ENCODE assay signal across 18 cellular contexts in genomic region chr9:118962426-118962825, GRCh38.
DNase-seq lines count a peak whose midpoint lies in the region; ATAC-seq and TF ChIP-seq lines count a peak whose summit lies in the region.
"Had no signal": no experiment of that assay in that cellular context is flagged by ENCODE, and none has a peak within 500 bp of the region (broad histone marks: within the 10 kb centered on the region; RNA-seq: fewer than 3 reads in every experiment).

No MANE protein-coding gene starts in this region.

- H3K4me3 Mint-ChIP-seq in endodermal cell (no peak overlapping the region), neural progenitor cell (no peak overlapping the region)
- H3K4me3 Mint-ChIP-seq: naive thymus-derived CD8-positive, alpha-beta T cell had no signal

- no peak overlapping the region for H4K8ac ChIP-seq in IMR-90 (ENCODE audit: low read depth in 2 of 2, low read length in 2 of 2)

- TF ChIP-seq CTCF in IMR-90 (conservative IDR thresholded peaks at IDR 0.05; ENCODE audit: low read depth, low read length) = no peak
- no peak for TF ChIP-seq CTCF in endodermal cell (conservative IDR thresholded peaks at IDR 0.05)
- TF ChIP-seq CTCF in neural progenitor cell (IDR thresholded peaks at IDR 0.05) = no peak

- H3K4me1 ChIP-seq in IMR-90 (ENCODE audit: control insufficient read depth, insufficient read depth, low read length) = no peaks in the 10 kb centered on the region
- peaks cover 6% of the 10 kb centered on the region for H3K4me1 ChIP-seq in endodermal cell (ENCODE audit: control insufficient read depth, insufficient read depth, low read length)
- H3K4me1 ChIP-seq in neural progenitor cell = no peaks in the 10 kb centered on the region
- H3K4me1 ChIP-seq: vagina had no signal

- POLR2A ChIA-PET in IMR-90 (lab: Charles Lee; ENCODE audit: unreplicated experiment) = no interaction called here

- H3K23ac ChIP-seq in IMR-90 (ENCODE audit: low read depth, low read length) = no peak overlapping the region

- H2BK5ac ChIP-seq in IMR-90 (ENCODE audit: low read depth, low read length, poor library complexity, severe bottlenecking) = no peak overlapping the region

- H3K4me2 ChIP-seq in IMR-90 (ENCODE audit: low read depth, low read length) = no peak overlapping the region
- no peak overlapping the region for H3K4me2 ChIP-seq in neural progenitor cell

- peaks cover 4% of the 10 kb centered on the region for H3K4me1 Mint-ChIP-seq in endodermal cell
- peaks cover 27% of the 10 kb centered on the region for H3K4me1 Mint-ChIP-seq in neural progenitor cell
- H3K4me1 Mint-ChIP-seq: naive thymus-derived CD8-positive, alpha-beta T cell had no signal

- H3K36me3 Mint-ChIP-seq in endodermal cell (ENCODE audit: low read depth) (no peaks in the 10 kb centered on the region), neural progenitor cell (no peaks in the 10 kb centered on the region)
- H3K36me3 Mint-ChIP-seq: naive thymus-derived CD8-positive, alpha-beta T cell had no signal

- H3K18ac ChIP-seq in IMR-90 (ENCODE audit: low read depth, low read length) = no peak overlapping the region

- DNase-seq in Ammon's horn (ENCODE audit: low spot score) (peak; percentile 12), IMR-90 (no peak), endodermal cell (no peak), neural progenitor cell (ENCODE audit: low spot score) (no peak), NCI-H510A treated with DMSO at 0.1 percent for 48 hours (lab: John Stamatoyannopoulos, UW) (no peak), MV-4-11 (lab: John Stamatoyannopoulos, UW) (no peak), ecto neural progenitor cell (ENCODE audit: low spot score) (no peak), amniotic stem cell (lab: John Stamatoyannopoulos, UW) (no peak)
- DNase-seq: activated CD4-positive, alpha-beta T cell treated with anti-CD3 and anti-CD28 coated beads for 48 hours; activated naive CD4-positive, alpha-beta T cell treated with anti-CD3 and anti-CD28 coated beads, Interleukin-2, amount 50 U/mL, for 16 hours; activated T-cell treated with anti-CD3 and anti-CD28 coated beads for 4 hours; naive thymus-derived CD8-positive, alpha-beta T cell; NCI-H1694; NCI-H524 treated with DMSO at 0.1 percent for 48 hours; OCI-M1; retina had no signal

- CTCF ChIA-PET in IMR-90 (lab: Yijun Ruan, JAX) = no interaction called here

- H3K9ac ChIP-seq in IMR-90 (ENCODE audit: low read depth, low read length) (no peak overlapping the region), endodermal cell (ENCODE audit: extremely low read depth, low read length, poor library complexity, severe bottlenecking) (no peak overlapping the region), neural progenitor cell (no peak overlapping the region)

- H2BK15ac ChIP-seq in IMR-90 (ENCODE audit: low read depth, low read length) = no peak overlapping the region

- H2AFZ ChIP-seq in IMR-90 (replicated peaks; ENCODE audit: low read length, poor library complexity) = no peak overlapping the region
- H2AFZ ChIP-seq in neural progenitor cell (replicated peaks) = no peak overlapping the region

- dilution Hi-C loops in IMR-90 (cut with HindIII; ENCODE audit: low sequenced_read_pairs, unreplicated experiment) = no loop called here

- in situ Hi-C loops in IMR-90 (cut with MboI; ENCODE audit: low sequenced_read_pairs) = no loop called here

- H3K79me1 ChIP-seq in IMR-90 (ENCODE audit: low read depth in 1 of 2, low read length in 2 of 2) = no peaks in the 10 kb centered on the region

- H4K5ac ChIP-seq in IMR-90 (ENCODE audit: low read depth, low read length) = no peak overlapping the region

- no peak overlapping the region for H2AK5ac ChIP-seq in IMR-90 (ENCODE audit: low read depth, low read length)

- no peak overlapping the region for H2BK20ac ChIP-seq in IMR-90 (ENCODE audit: low read depth, low read length)

- BruUV-seq in IMR-90 (replicated peaks; lab: Mats Ljungman, UMichigan) = no TSS peak

- H3K27ac ChIP-seq in IMR-90 (ENCODE audit: insufficient read depth, low read length) (no peak overlapping the region), endodermal cell (ENCODE audit: low read depth, low read length) (no peak overlapping the region), neural progenitor cell (no peak overlapping the region)
- H3K27ac ChIP-seq: SK-N-MC, vagina had no signal

- no peak overlapping the region for H3K4ac ChIP-seq in IMR-90 (ENCODE audit: low read depth, low read length)

- H4K20me1 ChIP-seq in IMR-90 (ENCODE audit: insufficient read depth, low read length) = no peaks in the 10 kb centered on the region
- H4K20me1 ChIP-seq in neural progenitor cell (ENCODE audit: low read depth) = no peaks in the 10 kb centered on the region

- H3K27ac Mint-ChIP-seq in endodermal cell (peak overlapping the region; percentile 4), neural progenitor cell (peak overlapping the region; percentile 8)
- H3K27ac Mint-ChIP-seq: naive thymus-derived CD8-positive, alpha-beta T cell had no signal

- TF ChIP-seq RAD21 in IMR-90 (IDR thresholded peaks at IDR 0.05; ENCODE audit: low read length) = no peak

- no CpG with 5 or more reads among the region's 3 CpGs for WGBS in IMR-90 (ENCODE audit: extremely low coverage in 2 of 2, insufficient read length in 1 of 2), 2 experiments
- 94% methylated on average over 3 of the region's 3 CpGs; no CpG with 5 or more reads in 1 of the 2 experiments for WGBS in endodermal cell (ENCODE audit: insufficient coverage in 1 of 2, insufficient read length in 1 of 2), 2 experiments

- H3K56ac ChIP-seq in IMR-90 (ENCODE audit: extremely low read depth, insufficient read depth, low read length) = no peak overlapping the region

- H2BK120ac ChIP-seq in IMR-90 (ENCODE audit: low read depth, low read length) = no peak overlapping the region

- no peak for TF ChIP-seq POLR2A in IMR-90 (IDR thresholded peaks at IDR 0.05; ENCODE audit: low read depth, low read length)

- H3K27me3 Mint-ChIP-seq in endodermal cell (ENCODE audit: insufficient read depth) = no peaks in the 10 kb centered on the region
- no peaks in the 10 kb centered on the region for H3K27me3 Mint-ChIP-seq in neural progenitor cell (ENCODE audit: insufficient read depth, low read depth)
- H3K27me3 Mint-ChIP-seq: naive thymus-derived CD8-positive, alpha-beta T cell had no signal

- no peaks in the 10 kb centered on the region for H3K9me3 Mint-ChIP-seq in endodermal cell
- no peaks in the 10 kb centered on the region for H3K9me3 Mint-ChIP-seq in neural progenitor cell

- H3K9me3 ChIP-seq in IMR-90 (ENCODE audit: control insufficient read depth, insufficient read depth, low read length) (peaks cover 2% of the 10 kb centered on the region; the same call in 1 of the 2 replicates), endodermal cell (ENCODE audit: control insufficient read depth, low read length) (no peaks in the 10 kb centered on the region), neural progenitor cell (ENCODE audit: low read depth) (no peaks in the 10 kb centered on the region)
- H3K9me3 ChIP-seq: vagina had no signal

- no peak for ATAC-seq in IMR-90 (ENCODE audit: low read depth)
- ATAC-seq: naive thymus-derived CD8-positive, alpha-beta T cell had no signal

- no peak overlapping the region for H2AK9ac ChIP-seq in IMR-90 (replicated peaks; ENCODE audit: low read depth, low read length, poor library complexity)

- no peak overlapping the region for H4K91ac ChIP-seq in IMR-90 (ENCODE audit: insufficient read depth, low read depth, low read length)

- no peaks in the 10 kb centered on the region for H3K79me2 ChIP-seq in neural progenitor cell (ENCODE audit: low read depth)

- no peaks in the 10 kb centered on the region for H3K9me1 ChIP-seq in IMR-90 (ENCODE audit: insufficient read depth, low read length)

- no peaks in the 10 kb centered on the region for H3F3A ChIP-seq in neural progenitor cell (ENCODE audit: low read depth)

- intact Hi-C loops in IMR-90 (cut with micrococcal nuclease) = no loop called here

- H3K36me3 ChIP-seq in IMR-90 (ENCODE audit: control insufficient read depth, insufficient read depth, low read length) = no peaks in the 10 kb centered on the region
- no peaks in the 10 kb centered on the region for H3K36me3 ChIP-seq in endodermal cell (ENCODE audit: control insufficient read depth, insufficient read depth, low read length)
- no peaks in the 10 kb centered on the region for H3K36me3 ChIP-seq in neural progenitor cell
- H3K36me3 ChIP-seq: vagina had no signal

- H3K14ac ChIP-seq in IMR-90 (replicated peaks; ENCODE audit: low read depth, low read length) = no peak overlapping the region

- H3K4me3 ChIP-seq in IMR-90 (ENCODE audit: insufficient read depth, low read depth, low read length) (no peak overlapping the region), endodermal cell (ENCODE audit: low read length) (no peak overlapping the region), neural progenitor cell (no peak overlapping the region)
- H3K4me3 ChIP-seq: SK-N-MC, vagina had no signal

- H3K27me3 ChIP-seq in IMR-90 (ENCODE audit: control insufficient read depth, insufficient read depth, low read length) = no peaks in the 10 kb centered on the region
- no peaks in the 10 kb centered on the region for H3K27me3 ChIP-seq in endodermal cell (ENCODE audit: control insufficient read depth, insufficient read depth, low read length, poor library complexity, severe bottlenecking)
- no peaks in the 10 kb centered on the region for H3K27me3 ChIP-seq in neural progenitor cell
- H3K27me3 ChIP-seq: vagina had no signal

TF ChIP-seq in IMR-90, 13 proteins besides CTCF, POLR2A, EP300 and RAD21:
- no peak for TF ChIP-seq RCOR1 (IDR thresholded peaks at IDR 0.05; ENCODE audit: insufficient replicate concordance, low read length)
- TF ChIP-seq MAFK (IDR thresholded peaks at IDR 0.05; ENCODE audit: low read depth, low read length) = 0 out of 2 replicates have a peak, but pooled peaks have one; percentile 11
